In the genomic region with DNA sequence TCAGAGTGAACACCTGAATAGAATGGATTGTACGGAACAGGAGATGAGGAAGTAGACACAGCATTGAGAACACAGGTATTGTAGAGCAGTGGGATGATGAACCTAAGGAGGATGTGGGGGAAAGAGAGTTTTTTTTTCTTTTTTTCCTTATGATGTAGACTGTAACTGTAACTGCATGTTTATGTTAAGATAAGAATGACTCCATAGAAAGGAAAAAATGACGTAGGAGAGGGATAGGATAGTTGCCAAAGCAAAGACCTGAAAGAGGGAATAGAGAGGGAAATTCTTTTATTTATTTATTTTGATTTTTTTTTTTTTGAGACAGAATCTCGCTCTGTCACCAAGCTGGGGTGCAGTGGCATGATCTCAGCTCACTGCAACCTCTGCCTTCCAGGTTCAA, we compare ENCODE assay signal across 27 cellular contexts.
"Had no signal": no experiment of that assay in that cellular context is flagged by ENCODE, and none has a peak within 500 bp of the region (broad histone marks: within the 10 kb centered on the region; RNA-seq: fewer than 3 reads in every experiment).

No MANE protein-coding gene starts in this region.

- H2AFZ ChIP-seq: neural progenitor cell, parathyroid adenoma had no signal

- FAIRE-seq: endometrium, islet of Langerhans, urothelium cell line had no signal

- DNase-seq: dermis blood vessel endothelial cell; effector memory CD8-positive, alpha-beta T cell; foreskin melanocyte; glutamatergic neuron; heart right ventricle; hippocampal formation; left cardiac atrium; left lung; mesenchymal stem cell; mucosa of descending colon; naive thymus-derived CD4-positive, alpha-beta T cell; sigmoid colon; stimulated activated CD4-positive, alpha-beta T cell treated with anti-CD3 and anti-CD28 coated beads, Interleukin-2, amount 100 ng/mL, for 24 hours; stimulated activated CD4-positive, alpha-beta T cell treated with anti-CD3 and anti-CD28 coated beads, Interleukin-4, amount 100 ng/mL, for 24 hours; stimulated activated naive CD4-positive, alpha-beta T cell treated with Interleukin-2 at 50 U/mL for 16 hours; substantia nigra; testis; tibial artery had no signal

- H3K79me2 ChIP-seq: parathyroid adenoma had no signal

- H3K27ac ChIP-seq: coronary artery, heart right ventricle, left lung, neural progenitor cell, parathyroid adenoma, prostate gland, right atrium auricular region, sigmoid colon, testis, tibial artery had no signal

- H3K4me2 ChIP-seq: neural progenitor cell had no signal

- H3K4me3 ChIP-seq: coronary artery, heart right ventricle, left lung, mucosa of descending colon, neural progenitor cell, prostate gland, right atrium auricular region, sigmoid colon, testis, tibial artery had no signal

- H3K9me3 ChIP-seq: heart right ventricle, left lung, mucosa of descending colon, prostate gland, right atrium auricular region, sigmoid colon, testis, tibial artery had no signal

- H3K9ac ChIP-seq: neural progenitor cell, parathyroid adenoma had no signal

- H3K4me1 ChIP-seq: left lung, parathyroid adenoma, prostate gland, right atrium auricular region, sigmoid colon, testis had no signal

- H3K36me3 ChIP-seq: neural progenitor cell, prostate gland had no signal

- ATAC-seq: effector memory CD8-positive, alpha-beta T cell; heart right ventricle; left cardiac atrium; left lung; mucosa of descending colon; naive thymus-derived CD4-positive, alpha-beta T cell; stimulated activated effector memory CD8-positive, alpha-beta T cell treated with anti-CD3 and anti-CD28 coated beads, Interleukin-12 subunit alpha, Interleukin-12 subunit beta, amount 100 ng/mL, for 72 hours had no signal

- H3K27me3 ChIP-seq: heart right ventricle, left lung, neural progenitor cell, right atrium auricular region, sigmoid colon, testis, tibial artery had no signal
